In the genomic region with DNA sequence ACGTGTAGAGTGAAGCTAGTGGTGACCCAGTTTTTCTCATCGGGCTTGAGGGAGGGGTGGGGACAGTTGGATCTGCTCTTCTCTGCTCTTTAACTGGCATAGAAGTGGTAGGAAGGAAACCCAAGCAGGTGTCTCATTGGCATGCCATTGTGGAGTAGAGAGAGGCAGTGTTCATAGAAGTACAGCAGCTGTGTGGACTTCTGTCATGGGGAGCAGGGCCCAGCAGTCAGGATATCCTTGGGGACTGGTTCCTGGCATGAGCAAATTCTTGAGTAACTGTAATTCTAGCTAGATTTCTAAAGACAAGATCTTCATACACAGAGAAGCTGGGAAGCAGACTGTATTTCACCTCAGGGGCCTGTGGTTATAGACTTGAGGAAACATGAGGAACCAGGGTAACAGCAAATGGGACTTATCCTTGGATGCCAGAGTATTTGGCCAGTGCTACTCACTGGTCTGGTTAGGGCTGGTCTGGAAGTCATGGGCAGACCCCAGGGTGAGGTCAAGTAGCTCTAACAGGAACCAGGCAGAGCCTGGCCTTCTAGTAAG, we compare ENCODE assay signal across 12 cellular contexts. TPM values are rescaled to one million over a fixed set of nuclear protein-coding genes. Genes with fewer than 3 reads are reported as not detected.
DNase-seq lines count a peak whose midpoint lies in the region; ATAC-seq and TF ChIP-seq lines count a peak whose summit lies in the region.
"Had no signal": no experiment of that assay in that cellular context is flagged by ENCODE, and none has a peak within 500 bp of the region (broad histone marks: within the 10 kb centered on the region; RNA-seq: fewer than 3 reads in every experiment).

No MANE protein-coding gene starts in this region.

- H3K27me3 Mint-ChIP-seq in WTC11 (ENCODE audit: low read depth), result no peaks in the 10 kb centered on the region

- H3K36me3 Mint-ChIP-seq in WTC11, result peaks cover 26% of the 10 kb centered on the region

- POLR2A ChIA-PET in WTC11 (lab: Charles Lee), result no interaction called here

- no peak for TF ChIP-seq CTCF in WTC11 (IDR thresholded peaks at IDR 0.05)
- no peak for TF ChIP-seq CTCF in left ventricle myocardium inferior (IDR thresholded peaks at IDR 0.05; ENCODE audit: borderline replicate concordance)

- no peak overlapping the region for H3K4me3 Mint-ChIP-seq in WTC11

- H3K36me3 ChIP-seq in left ventricle myocardium inferior (no peaks in the 10 kb centered on the region), skeletal muscle tissue (ENCODE audit: control insufficient read depth in 3 of 3, insufficient read depth in 3 of 3, low read length in 3 of 3) (no peaks in the 10 kb centered on the region)

- intact Hi-C loops in left ventricle myocardium inferior (cut with micrococcal nuclease), result no loop called here

- peaks cover 27% of the 10 kb centered on the region for H3K4me1 ChIP-seq in left ventricle myocardium inferior
- peaks cover 6 to 10% (median 7%) of the 10 kb centered on the region in 3 donors for H3K4me1 ChIP-seq in skeletal muscle tissue (ENCODE audit: control insufficient read depth in 3 of 3, insufficient read depth in 3 of 3, low read length in 3 of 3)

- H3K9me3 ChIP-seq in left ventricle myocardium inferior (replicated peaks) (no peaks in the 10 kb centered on the region), skeletal muscle tissue (ENCODE audit: control insufficient read depth in 3 of 3, low read length in 3 of 3) (no peaks in the 10 kb centered on the region)

- H3K27me3 ChIP-seq in left ventricle myocardium inferior (ENCODE audit: low read depth) (no peaks in the 10 kb centered on the region), skeletal muscle tissue (ENCODE audit: control insufficient read depth in 3 of 3, insufficient read depth in 3 of 3, low read length in 3 of 3) (no peaks in the 10 kb centered on the region)

- CTCF ChIA-PET in WTC11 (lab: Charles Lee), result no interaction called here

- ATAC-seq in WTC11, result no peak
- no peak for ATAC-seq in HG02870 (IDR thresholded peaks at IDR 0.05; ENCODE audit: unreplicated experiment)
- no peak for ATAC-seq in GM19035 (IDR thresholded peaks at IDR 0.05; ENCODE audit: unreplicated experiment)
- ATAC-seq in HG03196 (IDR thresholded peaks at IDR 0.05; ENCODE audit: unreplicated experiment), result no peak

- H3K27ac Mint-ChIP-seq in WTC11, result peak overlapping the region; percentile 5

- peaks cover 15% of the 10 kb centered on the region for H3K4me1 Mint-ChIP-seq in WTC11

- peaks cover 37% of the 10 kb centered on the region for H3K9me3 Mint-ChIP-seq in WTC11

- H3K27ac ChIP-seq in left ventricle myocardium inferior (replicated peaks) (peak overlapping the region; percentile 44), skeletal muscle tissue (ENCODE audit: low read depth, low read length) (peak overlapping the region; percentile 26)
- H3K27ac ChIP-seq: C4-2B had no signal

- H3K4me3 ChIP-seq in left ventricle myocardium inferior (no peak overlapping the region), skeletal muscle tissue (ENCODE audit: low read length in 3 of 3) (no peak overlapping the region)

- peak; percentile 2 for DNase-seq in NCI-H2196 (lab: John Stamatoyannopoulos, UW; ENCODE audit: unreplicated experiment)
- no peak for DNase-seq in NCI-H2196 treated with DMSO at 0.1 percent for 48 hours (lab: John Stamatoyannopoulos, UW; ENCODE audit: unreplicated experiment)
- no peak for DNase-seq in WTC11 (ENCODE audit: low spot score)
- DNase-seq in left ventricle myocardium inferior, result no peak
- DNase-seq: DMS153, HCEC 1CT, NCI-H1694 had no signal

- H3K9ac ChIP-seq in skeletal muscle tissue (ENCODE audit: low read depth in 1 of 3, low read length in 3 of 3), result no peak overlapping the region

TF ChIP-seq in WTC11, 78 proteins besides CTCF, POLR2A, EP300 and RAD21:
- TF ChIP-seq, protein P1, sequence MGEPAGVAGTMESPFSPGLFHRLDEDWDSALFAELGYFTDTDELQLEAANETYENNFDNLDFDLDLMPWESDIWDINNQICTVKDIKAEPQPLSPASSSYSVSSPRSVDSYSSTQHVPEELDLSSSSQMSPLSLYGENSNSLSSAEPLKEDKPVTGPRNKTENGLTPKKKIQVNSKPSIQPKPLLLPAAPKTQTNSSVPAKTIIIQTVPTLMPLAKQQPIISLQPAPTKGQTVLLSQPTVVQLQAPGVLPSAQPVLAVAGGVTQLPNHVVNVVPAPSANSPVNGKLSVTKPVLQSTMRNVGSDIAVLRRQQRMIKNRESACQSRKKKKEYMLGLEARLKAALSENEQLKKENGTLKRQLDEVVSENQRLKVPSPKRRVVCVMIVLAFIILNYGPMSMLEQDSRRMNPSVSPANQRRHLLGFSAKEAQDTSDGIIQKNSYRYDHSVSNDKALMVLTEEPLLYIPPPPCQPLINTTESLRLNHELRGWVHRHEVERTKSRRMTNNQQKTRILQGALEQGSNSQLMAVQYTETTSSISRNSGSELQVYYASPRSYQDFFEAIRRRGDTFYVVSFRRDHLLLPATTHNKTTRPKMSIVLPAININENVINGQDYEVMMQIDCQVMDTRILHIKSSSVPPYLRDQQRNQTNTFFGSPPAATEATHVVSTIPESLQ (CRISPR knock-in tag; IDR thresholded peaks at IDR 0.05), result no peak
- no peak for TF ChIP-seq IRF2 (CRISPR knock-in tag; IDR thresholded peaks at IDR 0.05; ENCODE audit: borderline replicate concordance, low read depth)
- TF ChIP-seq CREB1 (CRISPR knock-in tag; IDR thresholded peaks at IDR 0.05), result no peak

RNA-seq across cellular contexts. Expression of a gene that starts 42.9 kb away (rescaled TPM):
- 13.1 to 19.9 TPM (median 13.9 TPM) in 3 replicates for total RNA-seq in WTC11 (2021)
- 179 TPM for total RNA-seq in left ventricle myocardium inferior
- 7.8 TPM for total RNA-seq in skeletal muscle tissue
